Comparison of ENCODE assay signal across 22 cellular contexts in genomic region chr16:4556112-4556511, GRCh38. TPM values are rescaled to one million over a fixed set of nuclear protein-coding genes. Genes with fewer than 3 reads are reported as not detected.
A peak's percentile ranks its signal among the peaks of the same experiment; 100 is the strongest.
DNase-seq lines count a peak whose midpoint lies in the region; ATAC-seq and TF ChIP-seq lines count a peak whose summit lies in the region.
"Had no signal": no experiment of that assay in that cellular context is flagged by ENCODE, and none has a peak within 500 bp of the region (broad histone marks: within the 10 kb centered on the region; RNA-seq: fewer than 3 reads in every experiment).

Gene C16orf96 (plus strand): TSS chr16:4556340. CDS start chr16:4556490, 150 bp downstream.

- intact Hi-C loops in left lung (cut with DNase I) = no loop called here

- no peaks in the 10 kb centered on the region for H3F3A ChIP-seq in GM23248 (ENCODE audit: insufficient read depth)

- no peaks in the 10 kb centered on the region for H3K79me2 ChIP-seq in GM23248 (ENCODE audit: insufficient read depth)
- H3K79me2 ChIP-seq: parathyroid adenoma had no signal

- H3K4me3 ChIP-seq in GM23248 (no peak within 1 kb of the TSS), adipocyte (ENCODE audit: low read length) (no peak within 1 kb of the TSS), left lung (no peak within 1 kb of the TSS)
- H3K4me3 ChIP-seq: cardiac muscle cell, lower lobe of right lung, SJCRH30, uterus had no signal

- H3K4me1 ChIP-seq in GM23248 (ENCODE audit: insufficient read depth) = no peaks in the 10 kb centered on the region
- no peaks in the 10 kb centered on the region for H3K4me1 ChIP-seq in adipocyte (ENCODE audit: control insufficient read depth, insufficient read depth, low read length)
- no peaks in the 10 kb centered on the region for H3K4me1 ChIP-seq in left lung
- H3K4me1 ChIP-seq: lower lobe of right lung, SJCRH30, uterus had no signal

- H3K9me3 ChIP-seq in GM23248 (ENCODE audit: low read depth) (no peaks in the 10 kb centered on the region), adipocyte (ENCODE audit: control insufficient read depth, low read length) (no peaks in the 10 kb centered on the region), left lung (no peaks in the 10 kb centered on the region)
- H3K9me3 ChIP-seq: lower lobe of right lung, SJCRH30, uterus had no signal

- H4K20me1 ChIP-seq in GM23248 (ENCODE audit: insufficient read depth) = no peaks in the 10 kb centered on the region

- ATAC-seq in left lung = peak; percentile 58
- no peak for ATAC-seq in GM21529 (IDR thresholded peaks at IDR 0.05; ENCODE audit: unreplicated experiment)
- no peak for ATAC-seq in GM18502 (IDR thresholded peaks at IDR 0.05; ENCODE audit: poor library complexity, unreplicated experiment)
- ATAC-seq: activated CD8-positive, alpha-beta T cell treated with anti-CD3 and anti-CD28 coated beads, Interleukin-2, amount 10 ng/mL, durations not matched to agents 7 days and 5 days had no signal

- no peak for TF ChIP-seq CTCF in left lung (IDR thresholded peaks at IDR 0.05)

- H3K9me2 ChIP-seq in GM23248 (ENCODE audit: insufficient read depth) = no peaks in the 10 kb centered on the region

- 74 to 77% methylated on average over 4 of the region's 4 CpGs for WGBS in GM23248 (ENCODE audit: low coverage in 1 of 2, low lambda C conversion rate in 2 of 2, missing lambda C conversion rate in 2 of 2), 2 experiments

- H3K27ac ChIP-seq in GM23248 (no peak within 1 kb of the TSS), left lung (no peak within 1 kb of the TSS)
- H3K27ac ChIP-seq: cardiac muscle cell, lower lobe of right lung, parathyroid adenoma, SJCRH30, uterus had no signal

- no peak within 1 kb of the TSS for H3K4me2 ChIP-seq in GM23248 (ENCODE audit: unreplicated experiment)

- no peaks in the 10 kb centered on the region for H3K36me3 ChIP-seq in GM23248 (ENCODE audit: low read depth)
- no peaks in the 10 kb centered on the region for H3K36me3 ChIP-seq in adipocyte (ENCODE audit: control insufficient read depth, insufficient read depth, low read length, severe bottlenecking)
- H3K36me3 ChIP-seq in left lung = no peaks in the 10 kb centered on the region
- H3K36me3 ChIP-seq: cardiac muscle cell, lower lobe of right lung, SJCRH30, uterus had no signal

- no peak within 1 kb of the TSS for H2AFZ ChIP-seq in GM23248
- H2AFZ ChIP-seq: parathyroid adenoma had no signal

- peak; percentile 38 for DNase-seq in AG08396 (ENCODE audit: low spot score)
- DNase-seq in GM23248 = peak; percentile 23
- peak; percentile 27 for DNase-seq in adipocyte (ENCODE audit: low read depth)
- no peak for DNase-seq in left lung
- no peak for DNase-seq in NCI-H524 (lab: John Stamatoyannopoulos, UW)
- DNase-seq in 8988T = no peak
- DNase-seq: activated CD8-positive, alpha-beta T cell treated with anti-CD3 and anti-CD28 coated beads, Interleukin-2, amount 10 ng/mL, durations not matched to agents 7 days and 5 days; activated T-cell treated with anti-CD3 and anti-CD28 coated beads, Interleukin-2, amount 50 U/mL, for 48 hours; GDM1; glutamatergic neuron; lower lobe of right lung; NCI-H1930; NCI-H526; SJCRH30; stimulated activated CD4-positive, alpha-beta T cell treated with anti-CD3 and anti-CD28 coated beads, Interleukin-2, amount 100 ng/mL, for 24 hours; T-helper 2 cell; uterus had no signal

- peaks cover 9% of the 10 kb centered on the region for H3K27me3 ChIP-seq in GM23248 (replicated peaks; ENCODE audit: insufficient read depth)
- H3K27me3 ChIP-seq in adipocyte (replicated peaks; ENCODE audit: control insufficient read depth, insufficient read depth, low read length) = peaks cover 44% of the 10 kb centered on the region
- H3K27me3 ChIP-seq in left lung = no peaks in the 10 kb centered on the region
- H3K27me3 ChIP-seq: cardiac muscle cell, uterus had no signal

- in situ Hi-C loops in GM23248 (cut with MboI) = no loop called here

- no peak within 1 kb of the TSS for H3K9ac ChIP-seq in GM23248
- H3K9ac ChIP-seq in adipocyte (ENCODE audit: low read length) = no peak within 1 kb of the TSS
- H3K9ac ChIP-seq: parathyroid adenoma had no signal

RNA-seq across cellular contexts. Expression of gene C16orf96, which starts in this region (rescaled TPM):
- total RNA-seq in GM23248 (2014; rRNA removed; shearing (Covaris generic)) = not detected in 2 replicates
- polyA plus RNA-seq in GM23248 (2016; fragmentation: Nextera tagmentation; extraction: Ambion mirVana) = not detected in 2 replicates
- total RNA-seq in left lung = under 1 TPM; 0.17 to 0.18 TPM
- total RNA-seq: Calu3, SJCRH30 had no signal

Comparison
In these comparisons a context has a peak if more than half of its experiments do, and no peak if none do; other contexts are left out.
1. Peak in DNase-seq in GM23248; RNA of the gene not detected or under 1 TPM.
2. Peak in ATAC-seq in left lung; RNA of the gene not detected or under 1 TPM.
3. DNase-seq: peak in AG08396 (single experiment) and adipocyte (single experiment); none in left lung (0 of 2), NCI-H524 (0 of 2) and 8988T (single experiment).